ENCODE assay signal across 1 cellular context in the genomic region with DNA sequence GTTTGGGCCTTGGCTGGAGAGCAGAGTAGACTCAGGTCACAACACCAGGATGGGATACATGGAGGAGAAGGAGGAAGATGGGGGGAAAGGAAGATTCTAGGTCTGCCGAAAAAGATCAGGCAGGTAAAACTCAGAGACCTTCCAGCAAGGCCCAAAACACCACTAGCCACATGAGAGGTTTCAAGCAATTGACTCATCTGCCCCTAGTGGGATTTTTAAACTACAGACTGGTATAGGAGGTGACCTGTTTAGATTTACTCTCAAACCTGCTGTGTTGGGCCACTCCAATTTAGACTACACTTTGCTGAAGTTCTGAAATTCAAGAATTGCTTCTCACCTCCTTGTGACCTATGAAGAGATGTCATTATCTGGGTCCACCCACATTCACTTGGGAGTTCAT.
TF ChIP-seq lines count a peak whose summit lies in the region.

No MANE protein-coding gene starts in this region.

TF ChIP-seq in WTC11, 78 proteins besides CTCF, POLR2A, EP300 and RAD21 (continued from another document):
- TF ChIP-seq PRDM15 (CRISPR knock-in tag; IDR thresholded peaks at IDR 0.05) (no peak), RORB (CRISPR knock-in tag; IDR thresholded peaks at IDR 0.05) (no peak)
